Comparison of ENCODE assay signal across 23 cellular contexts in the genomic region with DNA sequence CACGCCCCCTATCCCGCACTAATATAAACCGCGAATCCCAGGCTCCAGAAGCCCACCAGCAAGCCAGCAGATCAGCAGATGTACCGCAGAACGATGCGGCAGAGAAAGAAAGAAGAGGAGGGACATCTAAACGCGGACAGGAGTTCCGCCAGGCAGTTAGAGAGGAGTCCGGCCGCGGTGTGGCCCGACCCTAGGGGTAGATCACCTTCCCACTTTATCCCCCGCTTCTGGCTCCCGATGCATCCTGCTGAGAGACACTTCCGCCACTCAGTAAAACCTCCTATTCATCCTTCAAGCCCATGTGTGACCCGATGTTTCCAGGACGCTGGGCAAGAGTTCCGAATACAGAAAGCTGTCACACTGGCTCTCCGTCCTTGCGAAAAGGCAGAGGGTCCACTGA.
"Had no signal": no experiment of that assay in that cellular context is flagged by ENCODE, and none has a peak within 500 bp of the region (broad histone marks: within the 10 kb centered on the region; RNA-seq: fewer than 3 reads in every experiment).

No MANE protein-coding gene starts in this region.

- H3K27me3 ChIP-seq: SJCRH30 had no signal

- H3K9ac ChIP-seq: KMS-11 had no signal

- H3K27ac ChIP-seq: HL-60, KMS-11, RWPE1, SJCRH30 had no signal

- ATAC-seq: K562, Panc1, PC-3, SK-N-SH treated with all-trans-retinoic acid at 6 μM for 48 hours had no signal

- H3K4me2 ChIP-seq: KMS-11 had no signal

- H3K27me3 Mint-ChIP-seq: IgD-negative memory B cell had no signal

- DNase-seq: MM.1S, NCI-H1092 treated with DMSO at 0.1 percent for 48 hours, NCI-H1436, NCI-H187, NCI-H2029, NCI-H2081 treated with DMSO at 0.1 percent for 48 hours, NCI-H2171, NCI-H226, NCI-H446, NCI-H510A, NCI-H524 treated with DMSO at 0.1 percent for 48 hours, NCI-H69, NCI-H774, PC-3, SHP77 treated with DMSO at 0.1 percent for 48 hours, SJCRH30 had no signal

- H3K9me3 ChIP-seq: SJCRH30 had no signal

- H3K36me3 ChIP-seq: SJCRH30 had no signal

- H3K4me1 ChIP-seq: SJCRH30 had no signal

- H3K27ac Mint-ChIP-seq: IgD-negative memory B cell had no signal

- H3K4me1 Mint-ChIP-seq: IgD-negative memory B cell had no signal

- H3K4me3 ChIP-seq: K562, SJCRH30 had no signal

- H3K4me3 Mint-ChIP-seq: IgD-negative memory B cell had no signal

- H3K36me3 Mint-ChIP-seq: IgD-negative memory B cell had no signal
